8 cellular contexts compared by ENCODE assay signal in genomic region chr14:49461529-49462401, GRCh38.
DNase-seq lines count a peak whose midpoint lies in the region; ATAC-seq, FAIRE-seq and TF ChIP-seq lines count a peak whose summit lies in the region.

No MANE protein-coding gene starts in this region.

- no peaks in the 10 kb centered on the region for H3K9me3 Mint-ChIP-seq in activated T-helper 2 cell treated with anti-CD3 and anti-CD28 coated beads, Interferon-gamma antibody, Interleukin-2, Interleukin-4, amounts not matched to agents 10 μg/mL and 5 μg/mL and 100 μg/mL, durations not matched to agents 14 hours and 24 hours and 36 hours
- no peaks in the 10 kb centered on the region for H3K9me3 Mint-ChIP-seq in glutamatergic neuron (ENCODE audit: unreplicated experiment)

- H3K36me3 ChIP-seq in OCI-LY7 (ENCODE audit: insufficient read depth, low read length) (no peaks in the 10 kb centered on the region), small intestine (ENCODE audit: control insufficient read depth in 2 of 2, insufficient read depth in 2 of 2, low read length in 2 of 2) (no peaks in the 10 kb centered on the region)

- H3K27me3 ChIP-seq in small intestine (ENCODE audit: control insufficient read depth in 2 of 2, insufficient read depth in 2 of 2, low read length in 2 of 2) = no peaks in the 10 kb centered on the region

- no peaks in the 10 kb centered on the region for H3K9me2 ChIP-seq in OCI-LY7 (ENCODE audit: insufficient read depth, low read length)

- no peaks in the 10 kb centered on the region for H3K9me3 ChIP-seq in OCI-LY7 (ENCODE audit: low read length)
- no peaks in the 10 kb centered on the region for H3K9me3 ChIP-seq in small intestine (ENCODE audit: control insufficient read depth, low read depth)

- H3K4me1 ChIP-seq in OCI-LY7 (ENCODE audit: insufficient read depth, low read length, poor library complexity, severe bottlenecking) = no peaks in the 10 kb centered on the region
- H3K4me1 ChIP-seq in small intestine (ENCODE audit: control insufficient read depth in 2 of 2, insufficient read depth in 1 of 2, low read depth in 1 of 2, low read length in 1 of 2) = no peaks in the 10 kb centered on the region

- H3K36me3 Mint-ChIP-seq in activated T-helper 2 cell treated with anti-CD3 and anti-CD28 coated beads, Interferon-gamma antibody, Interleukin-2, Interleukin-4, amounts not matched to agents 10 μg/mL and 5 μg/mL and 100 μg/mL, durations not matched to agents 14 hours and 24 hours and 36 hours (ENCODE audit: low read depth) = no peaks in the 10 kb centered on the region
- H3K36me3 Mint-ChIP-seq in glutamatergic neuron (ENCODE audit: unreplicated experiment) = no peaks in the 10 kb centered on the region

- no peak overlapping the region for H3K27ac ChIP-seq in OCI-LY7 (ENCODE audit: low read depth, low read length, poor library complexity, severe bottlenecking)
- no peak overlapping the region for H3K27ac ChIP-seq in small intestine (ENCODE audit: low read depth in 1 of 2, low read length in 1 of 2)

- H3K4me2 ChIP-seq in OCI-LY7 (ENCODE audit: low read length) = no peak overlapping the region

- H3K79me2 ChIP-seq in OCI-LY7 (ENCODE audit: insufficient read depth, low read depth, low read length) = no peaks in the 10 kb centered on the region

- CTCF ChIA-PET in OCI-LY7 (lab: Charles Lee; ENCODE audit: unreplicated experiment) = interaction anchor here (1.0 to 1.8 kb wide), 3 partner anchors 9 to 36 kb away, joined by 3 to 7 read pairs (median 4); no protein-coding TSS in a partner anchor

- no TSS peak for BruUV-seq in OCI-LY7 (replicated peaks; lab: Mats Ljungman, UMichigan)

- DNase-seq in G401 (ENCODE audit: low spot score) (peak; percentile 45), HT1080 (ENCODE audit: low read depth) (peak; percentile 60), OCI-LY7 (ENCODE audit: low spot score) (peak; percentile 83), glutamatergic neuron (no peak), small intestine (peak; percentile 81), ecto neural progenitor cell (ENCODE audit: low spot score) (no peak)
- DNase-seq in activated T-helper 2 cell treated with anti-CD3 and anti-CD28 coated beads, Interferon-gamma antibody, Interleukin-2, Interleukin-4, amounts not matched to agents 10 μg/mL and 5 μg/mL and 100 μg/mL, durations not matched to agents 14 hours and 24 hours and 36 hours (ENCODE audit: low spot score) = peak; percentile 33

- TF ChIP-seq CTCF in OCI-LY7 (conservative IDR thresholded peaks at IDR 0.05; ENCODE audit: low read length) = peak; percentile 94
- TF ChIP-seq CTCF in glutamatergic neuron (IDR thresholded peaks at IDR 0.05; ENCODE audit: partially characterized antibody, unreplicated experiment) = peak; percentile 81

- FAIRE-seq in small intestine (lab: Jason Lieb, UNC) = peak; percentile 87

- H2AFZ ChIP-seq in OCI-LY7 (ENCODE audit: low read length) = no peak overlapping the region

- intact Hi-C loops in OCI-LY7 (cut with micrococcal nuclease; ENCODE audit: unreplicated experiment) = loop anchor here (2.0 to 10.0 kb wide), 3 partner anchors 37 to 371 kb away; partner anchors contain the start of gene KLHDC2
- intact Hi-C loops in activated T-helper 2 cell treated with anti-CD3 and anti-CD28 coated beads, Interferon-gamma antibody, Interleukin-2, Interleukin-4, amounts not matched to agents 10 μg/mL and 5 μg/mL and 100 μg/mL, durations not matched to agents 14 hours and 24 hours and 36 hours (cut with micrococcal nuclease) = loop anchor here (1.0 to 5.0 kb wide), 2 partner anchors 36 to 126 kb away; partner anchors contain the start of gene RPS29

- H3K4me3 Mint-ChIP-seq in activated T-helper 2 cell treated with anti-CD3 and anti-CD28 coated beads, Interferon-gamma antibody, Interleukin-2, Interleukin-4, amounts not matched to agents 10 μg/mL and 5 μg/mL and 100 μg/mL, durations not matched to agents 14 hours and 24 hours and 36 hours (ENCODE audit: low read depth) = no peak overlapping the region
- H3K4me3 Mint-ChIP-seq in glutamatergic neuron (ENCODE audit: unreplicated experiment) = no peak overlapping the region

- peaks cover 12% of the 10 kb centered on the region for H3K27me3 Mint-ChIP-seq in activated T-helper 2 cell treated with anti-CD3 and anti-CD28 coated beads, Interferon-gamma antibody, Interleukin-2, Interleukin-4, amounts not matched to agents 10 μg/mL and 5 μg/mL and 100 μg/mL, durations not matched to agents 14 hours and 24 hours and 36 hours (ENCODE audit: low read depth)
- no peaks in the 10 kb centered on the region for H3K27me3 Mint-ChIP-seq in glutamatergic neuron (ENCODE audit: unreplicated experiment)

- WGBS in small intestine, 3 donors = 4 to 9% (median 4%) methylated on average over 2 of the region's 2 CpGs

- ATAC-seq in GM21447 (IDR thresholded peaks at IDR 0.05; ENCODE audit: unreplicated experiment) = peak; percentile 97

- POLR2A ChIA-PET in OCI-LY7 (lab: Charles Lee) = interaction anchor here (0.8 to 1.3 kb wide), 5 partner anchors 20 to 347 kb away, joined by 3 to 4 read pairs (median 3); no protein-coding TSS in a partner anchor

- H3K27ac Mint-ChIP-seq in activated T-helper 2 cell treated with anti-CD3 and anti-CD28 coated beads, Interferon-gamma antibody, Interleukin-2, Interleukin-4, amounts not matched to agents 10 μg/mL and 5 μg/mL and 100 μg/mL, durations not matched to agents 14 hours and 24 hours and 36 hours = no peak overlapping the region
- H3K27ac Mint-ChIP-seq in glutamatergic neuron (ENCODE audit: unreplicated experiment) = no peak overlapping the region

- no peaks in the 10 kb centered on the region for H3K4me1 Mint-ChIP-seq in activated T-helper 2 cell treated with anti-CD3 and anti-CD28 coated beads, Interferon-gamma antibody, Interleukin-2, Interleukin-4, amounts not matched to agents 10 μg/mL and 5 μg/mL and 100 μg/mL, durations not matched to agents 14 hours and 24 hours and 36 hours (ENCODE audit: low read depth)
- no peaks in the 10 kb centered on the region for H3K4me1 Mint-ChIP-seq in glutamatergic neuron (ENCODE audit: low read depth, unreplicated experiment)

- no peak overlapping the region for H3K4me3 ChIP-seq in OCI-LY7 (ENCODE audit: low read depth, low read length, poor library complexity, severe bottlenecking)
- H3K4me3 ChIP-seq in small intestine (ENCODE audit: low read depth in 1 of 2, low read length in 2 of 2) = no peak overlapping the region

- no peaks in the 10 kb centered on the region for H4K20me1 ChIP-seq in OCI-LY7 (ENCODE audit: insufficient read depth, low read length)

- in situ Hi-C loops in G401 (cut with HindIII; ENCODE audit: low sequenced_read_pairs) = no loop called here

Comparison
In these comparisons a context has a peak if more than half of its experiments do, and no peak if none do; other contexts are left out.
1. DNase-seq: peak in G401 (single experiment), HT1080 (single experiment), OCI-LY7 (single experiment), activated T-helper 2 cell treated with anti-CD3 and anti-CD28 coated beads, Interferon-gamma antibody, Interleukin-2, Interleukin-4, amounts not matched to agents 10 μg/mL and 5 μg/mL and 100 μg/mL, durations not matched to agents 14 hours and 24 hours and 36 hours (single experiment) and small intestine (single experiment); none in glutamatergic neuron (single experiment) and ecto neural progenitor cell (single experiment).